Comparison of ENCODE assay signal across 8 cellular contexts in the genomic region with DNA sequence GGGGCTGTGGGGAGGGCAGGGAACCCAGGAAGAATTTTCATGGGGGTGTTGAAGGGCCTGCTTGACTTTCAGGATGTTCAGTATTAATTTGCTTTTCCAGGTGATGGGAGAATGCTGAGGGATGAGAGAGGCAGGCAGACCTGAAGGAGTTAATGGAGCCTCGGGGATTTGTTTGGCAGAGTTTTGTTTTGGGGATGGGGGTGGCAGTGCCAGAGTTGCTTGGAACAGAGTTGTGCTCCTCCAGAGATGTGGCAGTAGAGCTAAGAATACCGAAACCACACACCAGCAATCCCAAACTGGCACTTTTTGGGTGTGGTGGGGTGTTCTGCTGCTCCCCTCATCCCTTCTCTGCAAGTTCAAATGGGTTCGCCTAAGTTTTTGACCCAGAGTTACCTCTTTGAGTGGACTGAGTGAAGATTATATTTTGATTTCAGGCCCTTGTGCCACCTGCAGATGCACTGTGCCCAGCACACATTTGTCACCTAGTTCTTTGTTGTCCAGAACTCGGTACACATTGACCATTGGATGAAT. TPM values are rescaled to one million over a fixed set of nuclear protein-coding genes. Genes with fewer than 3 reads are reported as not detected.
DNase-seq lines count a peak whose midpoint lies in the region; ATAC-seq and TF ChIP-seq lines count a peak whose summit lies in the region.

No MANE protein-coding gene starts in this region.

- CTCF ChIA-PET in activated B cell treated with CpG ODN at 0.5 μM for 24 hours (lab: Charles Lee) = no interaction called here

- H3K9ac ChIP-seq in ES-I3 (ENCODE audit: low read depth, low read length) = peak overlapping the region; percentile 77; the same call in 1 of the 2 replicates

- no peaks in the 10 kb centered on the region for H3K9me3 Mint-ChIP-seq in activated B cell treated with CpG ODN at 0.5 μM for 24 hours

- peaks cover 62% of the 10 kb centered on the region for H3K27me3 Mint-ChIP-seq in activated B cell treated with CpG ODN at 0.5 μM for 24 hours

- intact Hi-C loops in activated B cell treated with CpG ODN at 0.5 μM for 24 hours (cut with micrococcal nuclease) = no loop called here

- DNase-seq in activated B cell treated with CpG ODN at 0.5 μM for 24 hours = no peak
- no peak for DNase-seq in foreskin fibroblast
- DNase-seq in retinal pigment epithelial cell (ENCODE audit: low read depth) = no peak
- no peak for DNase-seq in stimulated activated CD4-positive, alpha-beta T cell treated with anti-CD3 and anti-CD28 coated beads, Interleukin-2, amount 100 ng/mL, for 24 hours
- no peak for DNase-seq in SKM-1 treated with dmso at 0.1 percent for 144 hours (lab: John Stamatoyannopoulos, UW; ENCODE audit: unreplicated experiment)
- no peak for DNase-seq in COR-L47 (lab: John Stamatoyannopoulos, UW)
- DNase-seq in OCI-M1 (lab: John Stamatoyannopoulos, UW) = no peak

- POLR2A ChIA-PET in activated B cell treated with CpG ODN at 0.5 μM for 24 hours (lab: Charles Lee) = no interaction called here

- H3K4me3 ChIP-seq in foreskin fibroblast (ENCODE audit: low read depth in 1 of 2, low read length in 2 of 2) = peak overlapping the region; percentile 76 to 90
- peak overlapping the region; percentile 75 for H3K4me3 ChIP-seq in retinal pigment epithelial cell (ENCODE audit: low read length)

- H3K36me3 Mint-ChIP-seq in activated B cell treated with CpG ODN at 0.5 μM for 24 hours (ENCODE audit: low read depth) = no peaks in the 10 kb centered on the region

- no peaks in the 10 kb centered on the region for H3K9me3 ChIP-seq in ES-I3 (ENCODE audit: control insufficient read depth, insufficient read depth, low read length)

- H3K4me1 ChIP-seq in ES-I3 (ENCODE audit: insufficient read depth, low read length) = no peaks in the 10 kb centered on the region

- no peak for ATAC-seq in activated B cell treated with CpG ODN at 0.5 μM for 24 hours (ENCODE audit: low read depth)

- peak overlapping the region; percentile 80 for H3K4me3 Mint-ChIP-seq in activated B cell treated with CpG ODN at 0.5 μM for 24 hours

- no peaks in the 10 kb centered on the region for H3K36me3 ChIP-seq in ES-I3 (ENCODE audit: insufficient read depth, low read length)

- no peak overlapping the region for H3K27ac Mint-ChIP-seq in activated B cell treated with CpG ODN at 0.5 μM for 24 hours

- TF ChIP-seq CTCF in activated B cell treated with CpG ODN at 0.5 μM for 24 hours (IDR thresholded peaks at IDR 0.05) (no peak), foreskin fibroblast (IDR thresholded peaks at IDR 0.05; ENCODE audit: low read depth, low read length) (no peak), retinal pigment epithelial cell (conservative IDR thresholded peaks at IDR 0.05; ENCODE audit: low read depth, low read length) (no peak)

- peaks cover 17% of the 10 kb centered on the region for H3K4me1 Mint-ChIP-seq in activated B cell treated with CpG ODN at 0.5 μM for 24 hours

RNA-seq across cellular contexts. Expression of gene BOC, which starts 1.6 kb away (rescaled TPM):
- 0.33 and 0.91 TPM in 2 replicates for total RNA-seq in activated B cell treated with CpG ODN at 0.5 μM for 24 hours
